ENCODE assay signal across 20 cellular contexts in the genomic region with DNA sequence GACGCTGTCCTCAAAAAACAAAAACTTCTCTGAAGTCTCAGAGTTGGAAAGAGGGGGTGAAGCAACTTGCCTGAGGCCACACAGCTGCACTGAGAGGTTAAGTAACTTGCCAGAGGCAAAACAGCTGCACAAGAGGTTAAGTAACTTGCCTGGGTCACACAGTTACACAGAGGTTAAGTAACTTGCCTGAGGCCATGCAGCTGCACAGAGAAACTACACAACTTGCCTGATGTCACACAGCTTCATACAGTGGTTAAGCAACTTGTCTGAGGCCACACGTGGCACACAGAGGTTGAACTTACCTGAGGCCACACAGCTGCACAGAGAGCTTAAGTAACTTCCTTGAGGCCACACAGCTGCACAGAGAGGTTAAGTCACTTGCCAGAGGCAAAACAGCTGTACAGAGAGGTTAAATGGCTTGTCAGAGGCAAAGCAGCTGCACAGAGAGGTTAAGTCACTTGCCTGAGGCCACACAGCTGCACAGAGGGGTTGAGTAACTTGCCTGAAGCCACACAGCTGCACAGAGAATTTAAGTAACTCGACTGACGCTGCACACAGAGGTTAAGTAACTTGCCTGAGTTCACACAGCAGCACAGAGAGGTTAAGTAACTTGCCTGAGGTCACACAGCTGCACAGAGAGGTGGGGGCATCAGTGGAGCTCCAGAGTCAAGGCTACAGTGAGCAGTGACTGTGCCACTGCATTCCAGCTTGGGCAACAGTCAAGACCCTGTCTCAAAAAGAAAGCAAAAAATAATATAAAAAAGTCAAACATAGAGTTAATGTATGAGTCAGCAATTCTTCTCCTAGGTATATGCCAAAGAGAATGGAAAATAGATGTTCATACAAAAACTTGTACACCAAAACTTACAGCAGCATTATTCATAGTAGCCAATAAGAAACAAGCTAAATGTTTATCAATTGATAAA. TPM values are rescaled to one million over a fixed set of nuclear protein-coding genes. Genes with fewer than 3 reads are reported as not detected.
DNase-seq lines count a peak whose midpoint lies in the region; ATAC-seq lines count a peak whose summit lies in the region.
"Had no signal": no experiment of that assay in that cellular context is flagged by ENCODE, and none has a peak within 500 bp of the region (broad histone marks: within the 10 kb centered on the region; RNA-seq: fewer than 3 reads in every experiment).

No MANE protein-coding gene starts in this region.

- no peak overlapping the region for H2AFZ ChIP-seq in mesenchymal stem cell (ENCODE audit: low read depth, low read length)

- no peak overlapping the region for H3K4me2 ChIP-seq in mesenchymal stem cell (ENCODE audit: low read length, poor library complexity, severe bottlenecking)
- H3K4me2 ChIP-seq: KMS-11 had no signal

- peaks cover 1% of the 10 kb centered on the region for H3K4me1 ChIP-seq in mesenchymal stem cell (ENCODE audit: control insufficient read depth, insufficient read depth, low read depth, low read length)
- no peaks in the 10 kb centered on the region for H3K4me1 ChIP-seq in CD4-positive, alpha-beta memory T cell (ENCODE audit: insufficient read depth, low read length)

- no peak overlapping the region for H3K4me3 Mint-ChIP-seq in CD4-positive, alpha-beta memory T cell
- H3K4me3 Mint-ChIP-seq: dendritic cell treated with granulocyte-macrophage colony-stimulating factor and Interleukin-4, amounts not matched to agents 40 ng/mL and 50 ng/mL, for 4 days had no signal

- no peaks in the 10 kb centered on the region for H3K4me1 Mint-ChIP-seq in CD4-positive, alpha-beta memory T cell
- H3K4me1 Mint-ChIP-seq: CD4-positive, CD25-positive, alpha-beta regulatory T cell had no signal

- peak overlapping the region in 1 of 2 experiments; percentile 31 for H3K23ac ChIP-seq in mesenchymal stem cell (ENCODE audit: low read length in 2 of 2)

- H4K91ac ChIP-seq in mesenchymal stem cell (ENCODE audit: low read length) = no peak overlapping the region

- DNase-seq in NOMO-1 (lab: John Stamatoyannopoulos, UW; ENCODE audit: unreplicated experiment in 2 of 2) (peak; percentile 36), NOMO-1 treated with dmso at 0.1 percent for 144 hours (lab: John Stamatoyannopoulos, UW; ENCODE audit: unreplicated experiment) (no peak), M059J (ENCODE audit: low read depth) (peak; percentile 9), SKM-1 treated with dmso at 0.1 percent for 144 hours (lab: John Stamatoyannopoulos, UW; ENCODE audit: unreplicated experiment) (peak; percentile 68), mesenchymal stem cell (peak; percentile 83), DMS79 (lab: John Stamatoyannopoulos, UW) (no peak)
- DNase-seq in CD4-positive, alpha-beta memory T cell = no peak
- DNase-seq: amygdala; CD4-positive, CD25-positive, alpha-beta regulatory T cell; foreskin melanocyte; lower lobe of right lung; NCI-H187; NCI-H526 treated with DMSO at 0.1 percent for 48 hours; SHP77; sigmoid colon; stomach had no signal

- no peaks in the 10 kb centered on the region for H3K36me3 ChIP-seq in mesenchymal stem cell (ENCODE audit: control insufficient read depth in 1 of 2, insufficient read depth in 2 of 2, low read depth in 1 of 2, low read length in 2 of 2)
- no peaks in the 10 kb centered on the region for H3K36me3 ChIP-seq in CD4-positive, alpha-beta memory T cell (ENCODE audit: insufficient read depth, low read length)
- H3K36me3 ChIP-seq: lower lobe of right lung, sigmoid colon, stomach had no signal

- H3K9ac ChIP-seq in mesenchymal stem cell (ENCODE audit: low read length) = no peak overlapping the region
- H3K9ac ChIP-seq: KMS-11 had no signal

- no peak overlapping the region for H3K4me3 ChIP-seq in mesenchymal stem cell (ENCODE audit: insufficient read depth in 1 of 2, low read depth in 1 of 2, low read length in 2 of 2)
- no peak overlapping the region for H3K4me3 ChIP-seq in CD4-positive, alpha-beta memory T cell (ENCODE audit: low read length in 2 of 2)
- H3K4me3 ChIP-seq: lower lobe of right lung, sigmoid colon, stomach had no signal

- H3K18ac ChIP-seq in mesenchymal stem cell (ENCODE audit: low read depth in 1 of 2, low read length in 2 of 2) = no peak overlapping the region

- intact Hi-C loops in CD4-positive, alpha-beta memory T cell (cut with micrococcal nuclease) = no loop called here

- ATAC-seq in GM21576 (IDR thresholded peaks at IDR 0.05; ENCODE audit: unreplicated experiment) = no peak
- ATAC-seq: lower lobe of right lung had no signal

- no peaks in the 10 kb centered on the region for H3K27me3 Mint-ChIP-seq in CD4-positive, alpha-beta memory T cell
- H3K27me3 Mint-ChIP-seq: CD4-positive, CD25-positive, alpha-beta regulatory T cell; dendritic cell treated with granulocyte-macrophage colony-stimulating factor and Interleukin-4, amounts not matched to agents 40 ng/mL and 50 ng/mL, for 4 days had no signal

- H4K8ac ChIP-seq in mesenchymal stem cell (ENCODE audit: low read length) = no peak overlapping the region

- H3K27ac Mint-ChIP-seq in CD4-positive, alpha-beta memory T cell = peak overlapping the region in 1 of 7 donors; percentile 41

- H2AK5ac ChIP-seq in mesenchymal stem cell (ENCODE audit: low read length, severe bottlenecking) = no peak overlapping the region

- H2BK120ac ChIP-seq in mesenchymal stem cell (ENCODE audit: low read depth, low read length) = no peak overlapping the region

- no peaks in the 10 kb centered on the region for H3K79me1 ChIP-seq in mesenchymal stem cell (replicated peaks; ENCODE audit: low read length, poor library complexity, severe bottlenecking)

- CTCF ChIA-PET in CD4-positive, alpha-beta memory T cell (lab: Charles Lee; ENCODE audit: partially characterized antibody) = interaction anchor here (0.9 to 1.7 kb wide), 4 partner anchors 10 to 250 kb away, joined by 3 to 6 read pairs (median 4); no protein-coding TSS in a partner anchor

- 73% methylated on average over 4 of the region's 4 CpGs for WGBS in mesenchymal stem cell

- POLR2A ChIA-PET in CD4-positive, alpha-beta memory T cell (lab: Charles Lee; ENCODE audit: partially characterized antibody) = no interaction called here

- no peak overlapping the region for H3K14ac ChIP-seq in mesenchymal stem cell (ENCODE audit: low read length in 2 of 2)

- no peak overlapping the region for H3K27ac ChIP-seq in mesenchymal stem cell (ENCODE audit: low read length, poor library complexity, severe bottlenecking)
- no peak overlapping the region for H3K27ac ChIP-seq in CD4-positive, alpha-beta memory T cell (ENCODE audit: low read depth, low read length)
- H3K27ac ChIP-seq: 22Rv1, KMS-11, lower lobe of right lung, sigmoid colon, stomach had no signal

- no peak overlapping the region for H3K4ac ChIP-seq in mesenchymal stem cell (ENCODE audit: low read depth in 1 of 2, low read length in 2 of 2)

- no peaks in the 10 kb centered on the region for H3K36me3 Mint-ChIP-seq in CD4-positive, alpha-beta memory T cell
- H3K36me3 Mint-ChIP-seq: CD4-positive, CD25-positive, alpha-beta regulatory T cell had no signal

- H2BK15ac ChIP-seq in mesenchymal stem cell (ENCODE audit: low read depth, poor library complexity, severe bottlenecking) = no peak overlapping the region

- no peaks in the 10 kb centered on the region for H3K9me3 ChIP-seq in mesenchymal stem cell (ENCODE audit: control insufficient read depth, low read length)
- H3K9me3 ChIP-seq in CD4-positive, alpha-beta memory T cell (ENCODE audit: control insufficient read depth in 1 of 2, low read length in 2 of 2) = no peaks in the 10 kb centered on the region
- H3K9me3 ChIP-seq: lower lobe of right lung, sigmoid colon, stomach had no signal

- no peaks in the 10 kb centered on the region for H3K27me3 ChIP-seq in mesenchymal stem cell (ENCODE audit: control insufficient read depth in 1 of 2, insufficient read depth in 1 of 2, low read length in 2 of 2)
- H3K27me3 ChIP-seq in CD4-positive, alpha-beta memory T cell (ENCODE audit: insufficient read depth, low read length) = no peaks in the 10 kb centered on the region
- H3K27me3 ChIP-seq: sigmoid colon, stomach had no signal

- H2BK5ac ChIP-seq in mesenchymal stem cell (ENCODE audit: low read depth, low read length, poor library complexity, severe bottlenecking) = no peak overlapping the region

- H3K9me3 Mint-ChIP-seq in CD4-positive, alpha-beta memory T cell = no peaks in the 10 kb centered on the region
- H3K9me3 Mint-ChIP-seq: dendritic cell treated with granulocyte-macrophage colony-stimulating factor and Interleukin-4, amounts not matched to agents 40 ng/mL and 50 ng/mL, for 4 days had no signal

- no peak overlapping the region for H2BK12ac ChIP-seq in mesenchymal stem cell (ENCODE audit: low read length in 2 of 2)

RNA-seq across cellular contexts. Expression of a gene that starts 12.0 kb away (rescaled TPM):
- 28.0 and 43.3 TPM in 2 replicates for total RNA-seq in M059J (2014; rRNA removed; shearing (Covaris generic))
- polyA plus RNA-seq in mesenchymal stem cell (2013, experiment 1 of 2) = 25.3 TPM
- polyA plus RNA-seq in mesenchymal stem cell (2013, experiment 2 of 2) = 26.9 TPM
- 10 to 100 TPM; 54.9 to 62.2 TPM for total RNA-seq in CD4-positive, alpha-beta memory T cell
- polyA plus RNA-seq in CD4-positive, alpha-beta memory T cell = 10 to 100 TPM; 12.9 to 20.7 TPM

Comparison
In these comparisons a context has a peak if more than half of its experiments do, and no peak if none do; other contexts are left out.
1. DNase-seq: peak in NOMO-1 (2 of 2), M059J (single experiment), SKM-1 treated with dmso at 0.1 percent for 144 hours (single experiment) and mesenchymal stem cell (single experiment); none in NOMO-1 treated with dmso at 0.1 percent for 144 hours (single experiment), CD4-positive, alpha-beta memory T cell (0 of 5) and DMS79 (single experiment).